Comparison of ENCODE assay signal across 16 cellular contexts in genomic region chr13:112818040-112818697, GRCh38.
DNase-seq lines count a peak whose midpoint lies in the region; ATAC-seq and TF ChIP-seq lines count a peak whose summit lies in the region.
"Had no signal": no experiment of that assay in that cellular context is flagged by ENCODE, and none has a peak within 500 bp of the region (broad histone marks: within the 10 kb centered on the region; RNA-seq: fewer than 3 reads in every experiment).

No MANE protein-coding gene starts in this region.

- H2BK5ac ChIP-seq in H9 (ENCODE audit: insufficient read length, low read length) = no peak overlapping the region

- no peak overlapping the region for H2BK20ac ChIP-seq in H9 (ENCODE audit: low read depth, low read length, poor library complexity, severe bottlenecking)

- no peak overlapping the region for H3K4me2 ChIP-seq in H9 (ENCODE audit: insufficient read depth, insufficient read length, low read length)
- H3K4me2 ChIP-seq in osteoblast (ENCODE audit: insufficient read depth, low read length) = no peak overlapping the region
- H3K4me2 ChIP-seq in mammary epithelial cell (ENCODE audit: insufficient read depth, low read depth, low read length) = no peak overlapping the region
- H3K4me2 ChIP-seq: BLaER1 treated with 17β-estradiol and CSF1 and Interleukin-3, amounts not matched to agents 10 nM and 100 nM; GM23338 had no signal

- no peak overlapping the region for H3T11ph ChIP-seq in H9 (ENCODE audit: low read length)

- H3K4me1 ChIP-seq in H9 (ENCODE audit: insufficient read depth, low read length) = no peaks in the 10 kb centered on the region
- no peaks in the 10 kb centered on the region for H3K4me1 ChIP-seq in osteoblast (ENCODE audit: insufficient read depth, low read length)
- H3K4me1 ChIP-seq in suprapubic skin = no peaks in the 10 kb centered on the region
- H3K4me1 ChIP-seq in mammary epithelial cell (ENCODE audit: insufficient read depth, low read length) = no peaks in the 10 kb centered on the region
- H3K4me1 ChIP-seq: BLaER1 treated with 17β-estradiol and CSF1 and Interleukin-3, amounts not matched to agents 10 nM and 100 nM had no signal

- H2BK120ac ChIP-seq in H9 (ENCODE audit: low read depth, low read length, poor library complexity, severe bottlenecking) = no peak overlapping the region

- no peak overlapping the region for H3K4me3 ChIP-seq in osteoblast (ENCODE audit: insufficient read depth, low read length)
- H3K4me3 ChIP-seq in suprapubic skin = no peak overlapping the region
- no peak overlapping the region for H3K4me3 ChIP-seq in mammary epithelial cell (replicated peaks in 1 of 3; ENCODE audit: insufficient read depth in 1 of 3, low read depth in 2 of 3, low read length in 3 of 3)
- H3K4me3 ChIP-seq: BLaER1 treated with 17β-estradiol and CSF1 and Interleukin-3, amounts not matched to agents 10 nM and 100 nM; GM23338 had no signal

- no peak overlapping the region for H2BK15ac ChIP-seq in H9 (ENCODE audit: low read depth, low read length)

- H2AK5ac ChIP-seq in H9 (ENCODE audit: insufficient read length, low read length) = no peak overlapping the region

- no peak overlapping the region for H3K18ac ChIP-seq in H9 (ENCODE audit: insufficient read length, low read depth, low read length)

- H3K79me2 ChIP-seq in H9 (ENCODE audit: insufficient read depth, low read length) = no peaks in the 10 kb centered on the region
- H3K79me2 ChIP-seq in osteoblast (ENCODE audit: insufficient read depth, low read length) = no peaks in the 10 kb centered on the region
- H3K79me2 ChIP-seq in mammary epithelial cell (ENCODE audit: insufficient read depth, low read length) = no peaks in the 10 kb centered on the region

- H3K56ac ChIP-seq in H9 (ENCODE audit: insufficient read length, low read depth, low read length) = no peak overlapping the region

- H4K91ac ChIP-seq in H9 (ENCODE audit: insufficient read length, low read depth, low read length) = no peak overlapping the region

- H3K9ac ChIP-seq in H9 (ENCODE audit: extremely low read depth, insufficient read length, low read length) (no peak overlapping the region), mammary epithelial cell (ENCODE audit: insufficient read depth, low read length) (no peak overlapping the region)
- H3K9ac ChIP-seq: BLaER1 treated with 17β-estradiol and CSF1 and Interleukin-3, amounts not matched to agents 10 nM and 100 nM had no signal

- H3K9me3 ChIP-seq in H9 (ENCODE audit: control insufficient read depth, low read depth, low read length) (peaks cover 16% of the 10 kb centered on the region), osteoblast (ENCODE audit: low read depth, low read length) (no peaks in the 10 kb centered on the region), suprapubic skin (no peaks in the 10 kb centered on the region), mammary epithelial cell (replicated peaks; ENCODE audit: insufficient read depth, low read length) (no peaks in the 10 kb centered on the region)

- no peak overlapping the region for H3K4ac ChIP-seq in H9 (ENCODE audit: low read depth, low read length)

- no peak for TF ChIP-seq POLR2A in suprapubic skin (IDR thresholded peaks at IDR 0.05)

- no peak overlapping the region for H4K5ac ChIP-seq in H9 (ENCODE audit: insufficient read length, low read depth, low read length)

- no peak overlapping the region for H2BK12ac ChIP-seq in H9 (ENCODE audit: insufficient read length, low read depth, low read length)

- H3K23me2 ChIP-seq in H9 (ENCODE audit: insufficient read length, low read depth, low read length, poor library complexity, severe bottlenecking) = no peaks in the 10 kb centered on the region

- H3K14ac ChIP-seq in H9 (ENCODE audit: insufficient read depth, low read length) = no peak overlapping the region

- peaks cover 11% of the 10 kb centered on the region for H3K36me3 ChIP-seq in osteoblast (ENCODE audit: insufficient read depth, low read length)
- H3K36me3 ChIP-seq in suprapubic skin = peaks cover 71% of the 10 kb centered on the region
- peaks cover 2% of the 10 kb centered on the region for H3K36me3 ChIP-seq in mammary epithelial cell (ENCODE audit: insufficient read depth, low read length)

- H3K27ac ChIP-seq in H9 (ENCODE audit: insufficient read length, low read depth, low read length) = no peak overlapping the region
- no peak overlapping the region for H3K27ac ChIP-seq in osteoblast (ENCODE audit: low read depth, low read length)
- no peak overlapping the region for H3K27ac ChIP-seq in suprapubic skin
- H3K27ac ChIP-seq in mammary epithelial cell (ENCODE audit: insufficient read depth, low read depth, low read length) = no peak overlapping the region
- H3K27ac ChIP-seq: BLaER1 treated with 17β-estradiol and CSF1 and Interleukin-3, amounts not matched to agents 10 nM and 100 nM had no signal

- TF ChIP-seq CTCF in H9 (conservative IDR thresholded peaks at IDR 0.05) (no peak), endothelial cell (IDR thresholded peaks at IDR 0.05; ENCODE audit: unreplicated experiment) (no peak), osteoblast (IDR thresholded peaks at IDR 0.05; ENCODE audit: extremely low read depth, low read depth, low read length) (no peak), suprapubic skin (IDR thresholded peaks at IDR 0.05) (no peak), mammary epithelial cell (conservative IDR thresholded peaks at IDR 0.05 in 1 of 2, IDR thresholded peaks at IDR 0.05 in 1 of 2; ENCODE audit: extremely low read depth in 1 of 2, insufficient read depth in 1 of 2, low read depth in 1 of 2, low read length in 2 of 2) (no peak), mesothelial cell of epicardium (IDR thresholded peaks at IDR 0.05; ENCODE audit: unreplicated experiment) (no peak)

- CTCF ChIA-PET in mammary epithelial cell (lab: Charles Lee; ENCODE audit: low non-redundant PET) = no interaction called here

- H3K4me3 Mint-ChIP-seq in H9 = no peak overlapping the region
- H3K4me3 Mint-ChIP-seq in endothelial cell (ENCODE audit: unreplicated experiment) = peak overlapping the region; percentile 82
- no peak overlapping the region for H3K4me3 Mint-ChIP-seq in mesothelial cell of epicardium
- H3K4me3 Mint-ChIP-seq: CD4-positive, alpha-beta T cell; GM23338 had no signal

- intact Hi-C loops in mammary epithelial cell (cut with micrococcal nuclease) = no loop called here

- H3K9me3 Mint-ChIP-seq in H9 (peaks cover 15 to 37% of the 10 kb centered on the region in 2 experiments), endothelial cell (ENCODE audit: unreplicated experiment) (no peaks in the 10 kb centered on the region), mesothelial cell of epicardium (peaks cover 14% of the 10 kb centered on the region)
- H3K9me3 Mint-ChIP-seq: CD4-positive, alpha-beta T cell had no signal

- no peaks in the 10 kb centered on the region for H3K27me3 ChIP-seq in H9 (ENCODE audit: insufficient read depth, low read length)
- no peaks in the 10 kb centered on the region for H3K27me3 ChIP-seq in osteoblast (ENCODE audit: insufficient read depth, low read length)
- no peaks in the 10 kb centered on the region for H3K27me3 ChIP-seq in suprapubic skin
- no peaks in the 10 kb centered on the region for H3K27me3 ChIP-seq in mammary epithelial cell (ENCODE audit: insufficient read depth, low read length)
- H3K27me3 ChIP-seq: BLaER1 treated with 17β-estradiol and CSF1 and Interleukin-3, amounts not matched to agents 10 nM and 100 nM had no signal

- no peaks in the 10 kb centered on the region for H4K20me1 ChIP-seq in H9 (ENCODE audit: control insufficient read depth, insufficient read depth, insufficient read length)
- no peaks in the 10 kb centered on the region for H4K20me1 ChIP-seq in osteoblast (ENCODE audit: insufficient read depth, low read length)
- H4K20me1 ChIP-seq in mammary epithelial cell (ENCODE audit: insufficient read depth, low read length) = no peaks in the 10 kb centered on the region

- no peak for ATAC-seq in GM18858 (IDR thresholded peaks at IDR 0.05; ENCODE audit: unreplicated experiment)
- ATAC-seq: GM23338 had no signal

- BruUV-seq in mammary epithelial cell (replicated peaks; lab: Mats Ljungman, UMichigan) = no TSS peak

- dilution Hi-C loops in mammary epithelial cell (cut with HindIII; ENCODE audit: low sequenced_read_pairs) = loop anchor here (5.0 kb wide), 1 partner anchor 76 kb away; no protein-coding TSS in a partner anchor

- H3K4me1 Mint-ChIP-seq in H9 (no peaks in the 10 kb centered on the region), endothelial cell (ENCODE audit: unreplicated experiment) (peaks cover 9% of the 10 kb centered on the region), mesothelial cell of epicardium (no peaks in the 10 kb centered on the region)
- H3K4me1 Mint-ChIP-seq: GM23338 had no signal

- peak overlapping the region in 2 of 3 experiments; percentile 35 to 39; a peak in 2 of 7 replicates for H3K27ac Mint-ChIP-seq in H9
- peak overlapping the region; percentile 67 for H3K27ac Mint-ChIP-seq in endothelial cell (ENCODE audit: unreplicated experiment)
- H3K27ac Mint-ChIP-seq in mesothelial cell of epicardium = no peak overlapping the region
- H3K27ac Mint-ChIP-seq: CD4-positive, alpha-beta T cell; GM23338 had no signal

- H2AFZ ChIP-seq in H9 (ENCODE audit: low read length) (no peak overlapping the region), osteoblast (ENCODE audit: low read length) (no peak overlapping the region), mammary epithelial cell (ENCODE audit: low read depth, low read length) (no peak overlapping the region)
- H2AFZ ChIP-seq: GM23338 had no signal

- H3K79me1 ChIP-seq in H9 (ENCODE audit: insufficient read depth, low read depth, low read length, poor library complexity, severe bottlenecking) = no peaks in the 10 kb centered on the region

- no peak overlapping the region for H3K23ac ChIP-seq in H9 (ENCODE audit: insufficient read length, low read depth, low read length)

- DNase-seq in H9 = no peak
- no peak for DNase-seq in endothelial cell (ENCODE audit: low spot score)
- peak; percentile 69 for DNase-seq in osteoblast (ENCODE audit: insufficient read length, low spot score, missing footprints)
- DNase-seq in suprapubic skin (ENCODE audit: low spot score in 2 of 2) = peak; percentile 18 to 55
- no peak for DNase-seq in mammary epithelial cell
- no peak for DNase-seq in NOMO-1 (lab: John Stamatoyannopoulos, UW; ENCODE audit: unreplicated experiment in 2 of 2)
- no peak for DNase-seq in mesothelial cell of epicardium (ENCODE audit: low spot score in 2 of 2, unreplicated experiment in 2 of 2)
- DNase-seq: ACHN; CD4-positive, alpha-beta T cell; DMS153; DMS79 treated with DMSO at 0.1 percent for 48 hours; EL; H7 had no signal

- TF ChIP-seq EP300 in suprapubic skin (IDR thresholded peaks at IDR 0.05) = no peak

- H4K8ac ChIP-seq in H9 (replicated peaks; ENCODE audit: insufficient read length, low read depth, low read length) = no peak overlapping the region

- no peaks in the 10 kb centered on the region for H3K27me3 Mint-ChIP-seq in H9 (ENCODE audit: low read depth)
- H3K27me3 Mint-ChIP-seq in endothelial cell (ENCODE audit: unreplicated experiment) = peaks cover 10% of the 10 kb centered on the region
- no peaks in the 10 kb centered on the region for H3K27me3 Mint-ChIP-seq in mesothelial cell of epicardium (ENCODE audit: low read depth)
- H3K27me3 Mint-ChIP-seq: CD4-positive, alpha-beta T cell had no signal

- no CpG with 5 or more reads among the region's 38 CpGs for WGBS in H9 (ENCODE audit: extremely low coverage, insufficient read length, low lambda C conversion rate)
- WGBS in suprapubic skin = 94% methylated on average over 37 of the region's 38 CpGs
- WGBS in mammary epithelial cell (ENCODE audit: low coverage, missing lambda C conversion rate) = 98% methylated on average over 35 of the region's 38 CpGs

- H3K36me3 Mint-ChIP-seq in H9 (ENCODE audit: insufficient read depth in 1 of 3, low read depth in 3 of 3) (peaks cover 62 to 89% (median 79%) of the 10 kb centered on the region in 3 experiments), endothelial cell (ENCODE audit: low read depth, unreplicated experiment) (peaks cover 72% of the 10 kb centered on the region), mesothelial cell of epicardium (peaks cover 66% of the 10 kb centered on the region)

- in situ Hi-C loops in mammary epithelial cell (cut with MboI; ENCODE audit: low sequenced_read_pairs in 2 of 2) = no loop called here

Comparison
In these comparisons a context has a peak if more than half of its experiments do, and no peak if none do; other contexts are left out.
1. DNase-seq: peak in osteoblast (single experiment) and suprapubic skin (2 of 2); none in H9 (single experiment), endothelial cell (single experiment), mammary epithelial cell (single experiment), NOMO-1 (0 of 2) and mesothelial cell of epicardium (0 of 2).